1 cellular context compared by ENCODE assay signal in the genomic region with DNA sequence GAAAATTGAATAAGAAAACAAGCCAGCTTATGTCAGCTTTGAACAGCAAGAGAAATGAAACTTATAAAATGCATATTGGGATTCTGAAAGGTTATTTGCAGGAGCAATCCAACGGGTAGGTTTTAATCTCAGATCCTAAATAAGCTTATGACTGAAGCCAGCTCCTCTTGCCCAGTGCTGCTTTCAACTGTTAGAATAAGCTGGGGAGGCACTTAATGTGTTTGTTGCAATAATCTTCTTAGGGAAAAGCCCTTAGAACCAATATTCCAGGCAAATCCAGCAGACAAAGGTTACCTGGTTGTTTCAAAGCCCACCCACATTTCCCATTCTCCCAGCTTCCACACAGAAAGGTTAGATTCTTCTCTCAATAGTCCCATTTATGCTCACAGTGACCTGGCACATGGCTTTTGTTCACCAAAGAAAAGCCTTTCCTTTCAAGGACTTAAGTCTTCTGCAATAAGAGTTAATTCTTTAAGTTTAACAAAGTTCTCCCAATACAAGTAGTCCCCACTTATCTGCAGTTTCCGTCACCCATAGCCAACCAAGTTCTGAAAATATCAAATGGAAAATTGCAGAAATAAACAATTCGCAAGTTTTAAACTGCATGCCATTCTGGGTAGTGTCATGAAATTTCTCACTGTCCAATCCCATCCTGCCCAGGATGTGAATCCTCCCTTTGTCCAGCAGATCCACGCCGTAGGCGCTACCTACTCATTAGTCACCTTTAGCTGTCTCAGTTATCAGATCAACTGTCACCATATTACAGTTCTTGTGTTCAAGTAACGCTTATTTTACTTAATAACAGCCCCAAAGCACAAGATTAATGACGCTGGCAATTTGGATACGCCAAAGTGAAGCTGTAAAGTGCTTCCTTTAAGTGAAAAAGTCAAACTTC.
TF ChIP-seq lines count a peak whose summit lies in the region.

No MANE protein-coding gene starts in this region.

TF ChIP-seq in HepG2, 621 proteins besides CTCF, POLR2A, EP300 and RAD21:
- no peak for TF ChIP-seq RFXANK (CRISPR knock-in tag; IDR thresholded peaks at IDR 0.05)
- TF ChIP-seq, protein P1, sequence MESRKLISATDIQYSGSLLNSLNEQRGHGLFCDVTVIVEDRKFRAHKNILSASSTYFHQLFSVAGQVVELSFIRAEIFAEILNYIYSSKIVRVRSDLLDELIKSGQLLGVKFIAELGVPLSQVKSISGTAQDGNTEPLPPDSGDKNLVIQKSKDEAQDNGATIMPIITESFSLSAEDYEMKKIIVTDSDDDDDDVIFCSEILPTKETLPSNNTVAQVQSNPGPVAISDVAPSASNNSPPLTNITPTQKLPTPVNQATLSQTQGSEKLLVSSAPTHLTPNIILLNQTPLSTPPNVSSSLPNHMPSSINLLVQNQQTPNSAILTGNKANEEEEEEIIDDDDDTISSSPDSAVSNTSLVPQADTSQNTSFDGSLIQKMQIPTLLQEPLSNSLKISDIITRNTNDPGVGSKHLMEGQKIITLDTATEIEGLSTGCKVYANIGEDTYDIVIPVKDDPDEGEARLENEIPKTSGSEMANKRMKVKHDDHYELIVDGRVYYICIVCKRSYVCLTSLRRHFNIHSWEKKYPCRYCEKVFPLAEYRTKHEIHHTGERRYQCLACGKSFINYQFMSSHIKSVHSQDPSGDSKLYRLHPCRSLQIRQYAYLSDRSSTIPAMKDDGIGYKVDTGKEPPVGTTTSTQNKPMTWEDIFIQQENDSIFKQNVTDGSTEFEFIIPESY (CRISPR knock-in tag; IDR thresholded peaks at IDR 0.05), result peak; percentile 86
- no peak for TF ChIP-seq ZNF546 (CRISPR knock-in tag; conservative IDR thresholded peaks at IDR 0.05)
